In the genomic region with DNA sequence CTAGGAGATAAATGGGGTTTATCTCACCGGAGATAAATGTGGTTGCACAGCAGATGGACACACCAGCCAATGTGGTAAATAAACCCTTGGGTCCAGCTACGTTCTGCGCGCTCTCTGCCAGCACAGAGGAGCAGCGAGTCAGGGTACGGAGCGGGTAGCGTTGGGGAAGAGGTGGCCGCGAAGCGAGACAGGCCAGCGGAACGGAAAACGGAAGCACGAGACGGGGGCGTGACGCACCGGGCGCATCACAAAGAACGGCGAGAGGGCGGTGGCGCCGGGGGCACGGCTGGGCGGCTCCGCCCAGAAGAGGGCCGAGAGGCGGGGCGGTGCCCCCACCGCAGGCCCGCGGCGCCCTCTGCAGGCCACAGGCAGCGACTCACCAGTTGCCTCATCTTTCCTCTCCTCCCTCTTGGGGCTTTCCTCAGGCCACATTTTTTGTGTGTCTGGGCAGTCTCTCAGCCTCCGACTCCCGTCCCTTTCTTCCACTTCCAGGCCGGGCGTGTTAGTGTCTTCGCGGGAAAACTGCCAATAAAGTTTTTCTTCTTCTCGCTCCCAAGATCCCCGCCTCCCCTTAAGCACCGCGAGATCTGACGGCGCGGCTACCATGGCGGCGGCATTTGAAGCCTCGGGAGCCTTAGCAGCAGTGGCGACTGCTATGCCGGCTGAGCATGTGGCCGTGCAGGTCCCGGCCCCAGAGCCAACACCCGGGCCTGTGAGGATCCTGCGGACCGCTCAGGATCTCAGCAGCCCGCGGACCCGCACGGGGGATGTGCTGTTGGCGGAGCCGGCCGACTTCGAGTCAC, we compare ENCODE assay signal across 1 cellular context.
TF ChIP-seq lines count a peak whose summit lies in the region.

A gene with protein sequence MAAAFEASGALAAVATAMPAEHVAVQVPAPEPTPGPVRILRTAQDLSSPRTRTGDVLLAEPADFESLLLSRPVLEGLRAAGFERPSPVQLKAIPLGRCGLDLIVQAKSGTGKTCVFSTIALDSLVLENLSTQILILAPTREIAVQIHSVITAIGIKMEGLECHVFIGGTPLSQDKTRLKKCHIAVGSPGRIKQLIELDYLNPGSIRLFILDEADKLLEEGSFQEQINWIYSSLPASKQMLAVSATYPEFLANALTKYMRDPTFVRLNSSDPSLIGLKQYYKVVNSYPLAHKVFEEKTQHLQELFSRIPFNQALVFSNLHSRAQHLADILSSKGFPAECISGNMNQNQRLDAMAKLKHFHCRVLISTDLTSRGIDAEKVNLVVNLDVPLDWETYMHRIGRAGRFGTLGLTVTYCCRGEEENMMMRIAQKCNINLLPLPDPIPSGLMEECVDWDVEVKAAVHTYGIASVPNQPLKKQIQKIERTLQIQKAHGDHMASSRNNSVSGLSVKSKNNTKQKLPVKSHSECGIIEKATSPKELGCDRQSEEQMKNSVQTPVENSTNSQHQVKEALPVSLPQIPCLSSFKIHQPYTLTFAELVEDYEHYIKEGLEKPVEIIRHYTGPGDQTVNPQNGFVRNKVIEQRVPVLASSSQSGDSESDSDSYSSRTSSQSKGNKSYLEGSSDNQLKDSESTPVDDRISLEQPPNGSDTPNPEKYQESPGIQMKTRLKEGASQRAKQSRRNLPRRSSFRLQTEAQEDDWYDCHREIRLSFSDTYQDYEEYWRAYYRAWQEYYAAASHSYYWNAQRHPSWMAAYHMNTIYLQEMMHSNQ (plus strand): TSS at position 581 of the 803 bp plus-strand sequence. CDS start 24 bp downstream, at position 605.

TF ChIP-seq in HepG2, 621 proteins besides CTCF, POLR2A, EP300 and RAD21 (continued from another document and continues in another):
- TF ChIP-seq, protein P1, sequence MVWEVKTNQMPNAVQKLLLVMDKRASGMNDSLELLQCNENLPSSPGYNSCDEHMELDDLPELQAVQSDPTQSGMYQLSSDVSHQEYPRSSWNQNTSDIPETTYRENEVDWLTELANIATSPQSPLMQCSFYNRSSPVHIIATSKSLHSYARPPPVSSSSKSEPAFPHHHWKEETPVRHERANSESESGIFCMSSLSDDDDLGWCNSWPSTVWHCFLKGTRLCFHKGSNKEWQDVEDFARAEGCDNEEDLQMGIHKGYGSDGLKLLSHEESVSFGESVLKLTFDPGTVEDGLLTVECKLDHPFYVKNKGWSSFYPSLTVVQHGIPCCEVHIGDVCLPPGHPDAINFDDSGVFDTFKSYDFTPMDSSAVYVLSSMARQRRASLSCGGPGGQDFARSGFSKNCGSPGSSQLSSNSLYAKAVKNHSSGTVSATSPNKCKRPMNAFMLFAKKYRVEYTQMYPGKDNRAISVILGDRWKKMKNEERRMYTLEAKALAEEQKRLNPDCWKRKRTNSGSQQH (CRISPR knock-in tag; IDR thresholded peaks at IDR 0.05; ENCODE audit: low read depth), result peak; percentile 75; the same call in 1 of the 2 replicates
- peak; percentile 33; the same call in 1 of the 2 replicates for TF ChIP-seq CCDC6 (CRISPR knock-in tag; IDR thresholded peaks at IDR 0.05)
- peak; percentile 91; the same call in 2 of the 3 replicates for TF ChIP-seq MXI1 (IDR thresholded peaks at IDR 0.05; ENCODE audit: borderline replicate concordance, low read depth, low read length)
- peak; percentile 58; the same call in 1 of the 2 replicates for TF ChIP-seq ZNF205 (CRISPR knock-in tag; IDR thresholded peaks at IDR 0.05)
- TF ChIP-seq, protein P2, sequence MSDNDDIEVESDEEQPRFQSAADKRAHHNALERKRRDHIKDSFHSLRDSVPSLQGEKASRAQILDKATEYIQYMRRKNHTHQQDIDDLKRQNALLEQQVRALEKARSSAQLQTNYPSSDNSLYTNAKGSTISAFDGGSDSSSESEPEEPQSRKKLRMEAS (IDR thresholded peaks at IDR 0.05), result peak; percentile 87
- peak; percentile 28; the same call in 1 of the 2 replicates for TF ChIP-seq ZSCAN31 (CRISPR knock-in tag; IDR thresholded peaks at IDR 0.05; ENCODE audit: low read depth)
- no peak for TF ChIP-seq CREM (IDR thresholded peaks at IDR 0.05)
- TF ChIP-seq CREM (CRISPR knock-in tag; IDR thresholded peaks at IDR 0.05), result 0 out of 2 replicates have a peak, but pooled peaks have one; percentile 4
- peak; percentile 81 for TF ChIP-seq GTF2F1 (IDR thresholded peaks at IDR 0.05; ENCODE audit: low read length)
- no peak for TF ChIP-seq THRA (CRISPR knock-in tag; IDR thresholded peaks at IDR 0.05; ENCODE audit: borderline replicate concordance)
- TF ChIP-seq, protein P3, sequence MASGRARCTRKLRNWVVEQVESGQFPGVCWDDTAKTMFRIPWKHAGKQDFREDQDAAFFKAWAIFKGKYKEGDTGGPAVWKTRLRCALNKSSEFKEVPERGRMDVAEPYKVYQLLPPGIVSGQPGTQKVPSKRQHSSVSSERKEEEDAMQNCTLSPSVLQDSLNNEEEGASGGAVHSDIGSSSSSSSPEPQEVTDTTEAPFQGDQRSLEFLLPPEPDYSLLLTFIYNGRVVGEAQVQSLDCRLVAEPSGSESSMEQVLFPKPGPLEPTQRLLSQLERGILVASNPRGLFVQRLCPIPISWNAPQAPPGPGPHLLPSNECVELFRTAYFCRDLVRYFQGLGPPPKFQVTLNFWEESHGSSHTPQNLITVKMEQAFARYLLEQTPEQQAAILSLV (CRISPR knock-in tag; IDR thresholded peaks at IDR 0.05; ENCODE audit: borderline replicate concordance), result peak; percentile 60
- TF ChIP-seq KLF12 (CRISPR knock-in tag; IDR thresholded peaks at IDR 0.05; ENCODE audit: borderline replicate concordance), result peak; percentile 96
- no peak for TF ChIP-seq RBM22 (optimal IDR thresholded peaks at IDR 0.05; ENCODE audit: low read length)
- peak; percentile 9; the same call in 1 of the 2 replicates for TF ChIP-seq TFAP4 (IDR thresholded peaks at IDR 0.05; ENCODE audit: borderline replicate concordance, low read depth)
- peak; percentile 97 for TF ChIP-seq ASH2L (IDR thresholded peaks at IDR 0.05; ENCODE audit: insufficient read length, low read depth, low read length)
- peak; percentile 67 for TF ChIP-seq MYC (CRISPR knock-in tag; IDR thresholded peaks at IDR 0.05; ENCODE audit: borderline replicate concordance)
- peak; percentile 23; the same call in 1 of the 2 replicates for TF ChIP-seq MIXL1 (CRISPR knock-in tag; IDR thresholded peaks at IDR 0.05)
- TF ChIP-seq, protein P4, sequence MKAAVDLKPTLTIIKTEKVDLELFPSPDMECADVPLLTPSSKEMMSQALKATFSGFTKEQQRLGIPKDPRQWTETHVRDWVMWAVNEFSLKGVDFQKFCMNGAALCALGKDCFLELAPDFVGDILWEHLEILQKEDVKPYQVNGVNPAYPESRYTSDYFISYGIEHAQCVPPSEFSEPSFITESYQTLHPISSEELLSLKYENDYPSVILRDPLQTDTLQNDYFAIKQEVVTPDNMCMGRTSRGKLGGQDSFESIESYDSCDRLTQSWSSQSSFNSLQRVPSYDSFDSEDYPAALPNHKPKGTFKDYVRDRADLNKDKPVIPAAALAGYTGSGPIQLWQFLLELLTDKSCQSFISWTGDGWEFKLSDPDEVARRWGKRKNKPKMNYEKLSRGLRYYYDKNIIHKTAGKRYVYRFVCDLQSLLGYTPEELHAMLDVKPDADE (CRISPR knock-in tag; IDR thresholded peaks at IDR 0.05), result no peak
- peak; percentile 25; the same call in 1 of the 2 replicates for TF ChIP-seq CEBPG (CRISPR knock-in tag; IDR thresholded peaks at IDR 0.05)
- 0 out of 2 replicates have a peak, but pooled peaks have one; percentile 49 for TF ChIP-seq ZIK1 (CRISPR knock-in tag; IDR thresholded peaks at IDR 0.05; ENCODE audit: borderline replicate concordance, low read depth)
- peak; percentile 51; the same call in 1 of the 2 replicates for TF ChIP-seq MEIS1 (CRISPR knock-in tag; IDR thresholded peaks at IDR 0.05; ENCODE audit: borderline replicate concordance)
- peak; percentile 88 for TF ChIP-seq RBFOX2 (IDR thresholded peaks at IDR 0.05; ENCODE audit: low read depth, low read length)
- peak; percentile 34; the same call in 1 of the 2 replicates for TF ChIP-seq HCFC1 (IDR thresholded peaks at IDR 0.05; ENCODE audit: low read depth, low read length)
- no peak for TF ChIP-seq DMTF1 (CRISPR knock-in tag; IDR thresholded peaks at IDR 0.05)
- TF ChIP-seq BATF2 (CRISPR knock-in tag; IDR thresholded peaks at IDR 0.05), result 0 out of 2 replicates have a peak, but pooled peaks have one; percentile 43
- TF ChIP-seq ZFP41 (CRISPR knock-in tag; IDR thresholded peaks at IDR 0.05; ENCODE audit: borderline replicate concordance), result peak; percentile 69; the same call in 1 of the 2 replicates
- peak; percentile 86; the same call in 1 of the 2 replicates for TF ChIP-seq ZNF790 (CRISPR knock-in tag; IDR thresholded peaks at IDR 0.05; ENCODE audit: borderline replicate concordance)
- peak; percentile 93 for TF ChIP-seq ZNF501 (CRISPR knock-in tag; IDR thresholded peaks at IDR 0.05)
- peak; percentile 71; the same call in 1 of the 2 replicates for TF ChIP-seq KDM3A (CRISPR knock-in tag; IDR thresholded peaks at IDR 0.05; ENCODE audit: low read depth)
- TF ChIP-seq FOXO1 (CRISPR knock-in tag; IDR thresholded peaks at IDR 0.05), result peak; percentile 44; the same call in 1 of the 2 replicates
- peak; percentile 35; the same call in 1 of the 2 replicates for TF ChIP-seq ZNF768 (CRISPR knock-in tag; IDR thresholded peaks at IDR 0.05)
- TF ChIP-seq FOXA1 (IDR thresholded peaks at IDR 0.05), result no peak
- peak; percentile 31; the same call in 1 of the 2 replicates for TF ChIP-seq FOXA1 (CRISPR knock-in tag; IDR thresholded peaks at IDR 0.05)
- TF ChIP-seq MEF2D (CRISPR knock-in tag; IDR thresholded peaks at IDR 0.05), result peak; percentile 21; the same call in 1 of the 2 replicates
- 0 out of 2 replicates have a peak, but pooled peaks have one; percentile 65 for TF ChIP-seq PBX3 (CRISPR knock-in tag; IDR thresholded peaks at IDR 0.05; ENCODE audit: borderline replicate concordance)
- no peak for TF ChIP-seq RCOR2 (CRISPR knock-in tag; IDR thresholded peaks at IDR 0.05)
- TF ChIP-seq IRX3 (CRISPR knock-in tag; IDR thresholded peaks at IDR 0.05; ENCODE audit: borderline replicate concordance, low read depth), result peak; percentile 74; the same call in 1 of the 2 replicates
- TF ChIP-seq ZSCAN29 (CRISPR knock-in tag; conservative IDR thresholded peaks at IDR 0.05), result 0 out of 2 replicates have a peak, but pooled peaks have one; percentile 44
- 0 out of 2 replicates have a peak, but pooled peaks have one; percentile 48 for TF ChIP-seq NKX3-1 (CRISPR knock-in tag; IDR thresholded peaks at IDR 0.05)
- TF ChIP-seq ZNF275 (CRISPR knock-in tag; IDR thresholded peaks at IDR 0.05; ENCODE audit: borderline replicate concordance), result 0 out of 2 replicates have a peak, but pooled peaks have one; percentile 21
- TF ChIP-seq ZFP90 (CRISPR knock-in tag; IDR thresholded peaks at IDR 0.05; ENCODE audit: borderline replicate concordance), result 0 out of 2 replicates have a peak, but pooled peaks have one; percentile 11
- peak; percentile 89; the same call in 1 of the 2 replicates for TF ChIP-seq ZZZ3 (CRISPR knock-in tag; IDR thresholded peaks at IDR 0.05; ENCODE audit: borderline replicate concordance)
- TF ChIP-seq GATAD1 (CRISPR knock-in tag; IDR thresholded peaks at IDR 0.05), result peak; percentile 95
- peak; percentile 51; the same call in 1 of the 2 replicates for TF ChIP-seq NFKB2 (CRISPR knock-in tag; IDR thresholded peaks at IDR 0.05; ENCODE audit: borderline replicate concordance)
